Comparison of ENCODE assay signal across 12 cellular contexts in the genomic region with DNA sequence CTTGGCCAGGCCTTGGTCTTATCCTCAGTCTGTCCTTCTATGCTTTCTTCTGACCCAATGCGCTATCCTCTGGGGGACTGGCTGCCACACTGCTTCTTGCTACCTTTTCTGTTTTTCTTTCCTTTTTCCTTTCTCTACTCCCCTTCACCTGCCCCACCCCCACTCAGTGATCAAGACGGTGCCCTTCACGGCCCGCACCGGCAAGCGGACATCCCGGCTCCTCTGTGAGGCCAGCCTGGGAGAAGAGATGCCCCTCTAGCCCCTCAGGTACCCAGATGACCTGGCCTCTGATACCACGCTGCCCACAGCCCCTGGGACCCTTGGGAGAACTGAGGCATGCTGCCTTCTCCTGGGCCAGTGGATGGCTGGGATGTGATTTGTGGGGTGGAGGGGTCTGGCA. TPM values are rescaled to one million over a fixed set of nuclear protein-coding genes. Genes with fewer than 3 reads are reported as not detected.
DNase-seq lines count a peak whose midpoint lies in the region; ATAC-seq and TF ChIP-seq lines count a peak whose summit lies in the region.
"Had no signal": no experiment of that assay in that cellular context is flagged by ENCODE, and none has a peak within 500 bp of the region (broad histone marks: within the 10 kb centered on the region; RNA-seq: fewer than 3 reads in every experiment).

No MANE protein-coding gene starts in this region.

- H3K9me3 ChIP-seq in right cardiac atrium (ENCODE audit: control insufficient read depth, low read length) (no peaks in the 10 kb centered on the region), iPS-15b (ENCODE audit: control insufficient read depth, insufficient read depth, low read length) (no peaks in the 10 kb centered on the region), thymus (ENCODE audit: control insufficient read depth) (no peaks in the 10 kb centered on the region)
- H3K9me3 ChIP-seq: HAP-1 had no signal

- peak in 2 of 3 donors; percentile 40 to 42 for DNase-seq in right cardiac atrium
- DNase-seq in cardiac septum (ENCODE audit: low spot score): no peak
- DNase-seq in HuH-7.5 (ENCODE audit: low spot score): no peak
- no peak for DNase-seq in NCI-H1105 (lab: John Stamatoyannopoulos, UW)
- DNase-seq in cerebellar cortex (ENCODE audit: low spot score): no peak

- 72% methylated on average over 8 of the region's 8 CpGs for WGBS in right cardiac atrium
- WGBS in thymus: 95% methylated on average over 8 of the region's 8 CpGs

- no peaks in the 10 kb centered on the region for H3K4me1 ChIP-seq in right cardiac atrium (ENCODE audit: control insufficient read depth, insufficient read depth, low read length)
- peaks cover 3% of the 10 kb centered on the region for H3K4me1 ChIP-seq in iPS-15b (ENCODE audit: control insufficient read depth, insufficient read depth, low read length)
- peaks cover 36% of the 10 kb centered on the region for H3K4me1 ChIP-seq in thymus (ENCODE audit: control insufficient read depth, insufficient read depth, low read length)

- intact Hi-C loops in right cardiac atrium (cut with DNase I): no loop called here
- intact Hi-C loops in cardiac septum (cut with DNase I): no loop called here

- no peak overlapping the region for H3K9ac ChIP-seq in iPS-15b (ENCODE audit: low read depth, low read length)

- peaks cover 10% of the 10 kb centered on the region for H3K36me3 ChIP-seq in iPS-15b (ENCODE audit: control insufficient read depth, insufficient read depth, low read length)
- peaks cover 65% of the 10 kb centered on the region for H3K36me3 ChIP-seq in thymus (ENCODE audit: control insufficient read depth, insufficient read depth)
- H3K36me3 ChIP-seq: cardiac muscle cell, HAP-1 had no signal

- no peak for TF ChIP-seq CTCF in WI38 (IDR thresholded peaks at IDR 0.05; ENCODE audit: low read depth, low read length)

- H3K27ac ChIP-seq in right cardiac atrium (ENCODE audit: low read length) (no peak overlapping the region), thymus (ENCODE audit: low read depth) (peak overlapping the region; percentile 100)
- H3K27ac ChIP-seq: cardiac muscle cell had no signal

- H3K4me3 ChIP-seq in right cardiac atrium (ENCODE audit: low read length): no peak overlapping the region
- H3K4me3 ChIP-seq in WI38 (ENCODE audit: low read depth, low read length): peak overlapping the region; percentile 60
- peak overlapping the region; percentile 75 for H3K4me3 ChIP-seq in iPS-15b (ENCODE audit: low read depth, low read length)
- no peak overlapping the region for H3K4me3 ChIP-seq in thymus (ENCODE audit: low read length)

- H3K27me3 ChIP-seq in right cardiac atrium (ENCODE audit: control insufficient read depth, insufficient read depth) (no peaks in the 10 kb centered on the region), iPS-15b (ENCODE audit: control insufficient read depth, insufficient read depth, low read length) (peaks cover 4% of the 10 kb centered on the region), thymus (ENCODE audit: control insufficient read depth, insufficient read depth) (no peaks in the 10 kb centered on the region)

- no peak for ATAC-seq in right cardiac atrium
- ATAC-seq: activated CD4-positive, CD25-positive, alpha-beta regulatory T cell treated with anti-CD3 and anti-CD28 coated beads, Interleukin-2, amount 50 U/mL, for 24 hours had no signal

RNA-seq across cellular contexts. Expression of a gene that starts 15.6 kb away (rescaled TPM):
- total RNA-seq in right cardiac atrium: not detected
- polyA plus RNA-seq in right cardiac atrium: not detected
- not detected for total RNA-seq in cardiac septum
- 0.21 TPM for polyA plus RNA-seq in thymus
- total RNA-seq: skeletal muscle tissue had no signal
- polyA plus RNA-seq: cardiac muscle cell had no signal

RNA-seq across cellular contexts. Expression of a gene that starts 24.7 kb away (rescaled TPM):
- 10 to 100 TPM; 12.3 to 17.0 (median 14.1) TPM for total RNA-seq in right cardiac atrium
- polyA plus RNA-seq in right cardiac atrium: 10.5 TPM
- 12.2 TPM for total RNA-seq in cardiac septum
- 79.5 TPM for polyA plus RNA-seq in thymus

Comparison
In these comparisons a context has a peak if more than half of its experiments do, and no peak if none do; other contexts are left out.
1. DNase-seq: peak in right cardiac atrium (2 of 3); none in cardiac septum (single experiment), HuH-7.5 (single experiment), NCI-H1105 (single experiment) and cerebellar cortex (single experiment).
2. H3K4me3 ChIP-seq: peak in WI38 (single experiment) and iPS-15b (single experiment); none in right cardiac atrium (single experiment) and thymus (single experiment).